In genomic region chr9:116137010-116137409, GRCh38 we compare ENCODE assay signal across 19 cellular contexts. TPM values are rescaled to one million over a fixed set of nuclear protein-coding genes. Genes with fewer than 3 reads are reported as not detected.
DNase-seq lines count a peak whose midpoint lies in the region; ATAC-seq, FAIRE-seq and TF ChIP-seq lines count a peak whose summit lies in the region.
"Had no signal": no experiment of that assay in that cellular context is flagged by ENCODE, and none has a peak within 500 bp of the region (broad histone marks: within the 10 kb centered on the region; RNA-seq: fewer than 3 reads in every experiment).

No MANE protein-coding gene starts in this region.

- peak overlapping the region; percentile 13 for H3K27ac Mint-ChIP-seq in neural crest cell (ENCODE audit: unreplicated experiment)
- H3K27ac Mint-ChIP-seq: B cell; CD4-positive, alpha-beta T cell; CD8-positive, alpha-beta T cell had no signal

- DNase-seq in H54 (ENCODE audit: insufficient read length, low spot score): no peak
- peak; percentile 15 for DNase-seq in OCI-M1 (lab: John Stamatoyannopoulos, UW)
- no peak for DNase-seq in neural crest cell (ENCODE audit: low read depth, low spot score)
- no peak for DNase-seq in NCI-H2029 treated with DMSO at 0.1 percent for 48 hours (lab: John Stamatoyannopoulos, UW)
- DNase-seq in activated T-cell treated with anti-CD3 and anti-CD28 coated beads, Interleukin-2, amount 50 U/mL, for 4 hours: no peak
- DNase-seq: AML-193; Caco-2; Calu3; CD4-positive, alpha-beta T cell; CD8-positive, alpha-beta T cell; DMS79 treated with DMSO at 0.1 percent for 48 hours; GF-D8 had no signal

- no peak for TF ChIP-seq POLR2A in H54 (IDR thresholded peaks at IDR 0.05; ENCODE audit: low read depth, low read length)

- no peak overlapping the region for H3K4me3 Mint-ChIP-seq in neural crest cell
- no peak overlapping the region for H3K4me3 Mint-ChIP-seq in activated T-cell treated with anti-CD3 and anti-CD28 coated beads, Interleukin-2, amount 50 U/mL, for 4 hours
- H3K4me3 Mint-ChIP-seq: B cell; CD4-positive, alpha-beta T cell; CD8-positive, alpha-beta T cell had no signal

- no peak for TF ChIP-seq CTCF in neural crest cell (conservative IDR thresholded peaks at IDR 0.05)

- no peaks in the 10 kb centered on the region for H3K4me1 Mint-ChIP-seq in neural crest cell
- H3K4me1 Mint-ChIP-seq in activated T-cell treated with anti-CD3 and anti-CD28 coated beads, Interleukin-2, amount 50 U/mL, for 4 hours (ENCODE audit: low read depth): no peaks in the 10 kb centered on the region
- H3K4me1 Mint-ChIP-seq: B cell had no signal

- ATAC-seq in activated T-cell treated with anti-CD3 and anti-CD28 coated beads, Interleukin-2, amount 50 U/mL, for 4 hours: no peak
- no peak for ATAC-seq in GM18520 (IDR thresholded peaks at IDR 0.05; ENCODE audit: unreplicated experiment)
- ATAC-seq: A549; CD8-positive, alpha-beta T cell had no signal

- peaks cover 15% of the 10 kb centered on the region for H3K27me3 Mint-ChIP-seq in neural crest cell (ENCODE audit: low read depth)
- H3K27me3 Mint-ChIP-seq in activated T-cell treated with anti-CD3 and anti-CD28 coated beads, Interleukin-2, amount 50 U/mL, for 4 hours (ENCODE audit: low read depth): no peaks in the 10 kb centered on the region
- H3K27me3 Mint-ChIP-seq: B cell; CD4-positive, alpha-beta T cell had no signal

- peak; percentile 81 for FAIRE-seq in H54 (lab: Jason Lieb, UNC)
- FAIRE-seq: A549, D721Med, G401.6, GM12891 had no signal

- H3K9me3 Mint-ChIP-seq in neural crest cell: no peaks in the 10 kb centered on the region
- peaks cover 7% of the 10 kb centered on the region for H3K9me3 Mint-ChIP-seq in activated T-cell treated with anti-CD3 and anti-CD28 coated beads, Interleukin-2, amount 50 U/mL, for 4 hours

- no peaks in the 10 kb centered on the region for H3K36me3 Mint-ChIP-seq in neural crest cell (ENCODE audit: low read depth)
- no peaks in the 10 kb centered on the region for H3K36me3 Mint-ChIP-seq in activated T-cell treated with anti-CD3 and anti-CD28 coated beads, Interleukin-2, amount 50 U/mL, for 4 hours (ENCODE audit: insufficient read depth)
- H3K36me3 Mint-ChIP-seq: CD8-positive, alpha-beta T cell had no signal

RNA-seq across cellular contexts. Expression of gene PAPPA, which starts 16.6 kb away (rescaled TPM):
- 0.66 and 0.72 TPM in 2 replicates for total RNA-seq in neural crest cell
- under 1 TPM in 2 of 3 donors, not detected in 1; 0.22 to 0.28 TPM for total RNA-seq in activated T-cell treated with anti-CD3 and anti-CD28 coated beads, Interleukin-2, amount 50 U/mL, for 4 hours
- total RNA-seq: A172; B cell; Caco-2; Calu3; CD8-positive, alpha-beta T cell had no signal
